Comparison of ENCODE assay signal across 1 cellular context in genomic region chr6:43953794-43954310, GRCh38.
TF ChIP-seq lines count a peak whose summit lies in the region.

No MANE protein-coding gene starts in this region.

TF ChIP-seq in K562, 482 proteins besides CTCF, POLR2A, EP300 and RAD21 (continued from another document):
- TF ChIP-seq, protein P1, sequence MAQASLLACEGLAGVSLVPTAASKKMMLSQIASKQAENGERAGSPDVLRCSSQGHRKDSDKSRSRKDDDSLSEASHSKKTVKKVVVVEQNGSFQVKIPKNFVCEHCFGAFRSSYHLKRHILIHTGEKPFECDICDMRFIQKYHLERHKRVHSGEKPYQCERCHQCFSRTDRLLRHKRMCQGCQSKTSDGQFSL (CRISPR knock-in tag; IDR thresholded peaks at IDR 0.05), result peak; percentile 88
- TF ChIP-seq, protein P1 (tag; IDR thresholded peaks at IDR 0.05), result no peak; a peak in 1 of 4 replicates
- TF ChIP-seq, protein P2, sequence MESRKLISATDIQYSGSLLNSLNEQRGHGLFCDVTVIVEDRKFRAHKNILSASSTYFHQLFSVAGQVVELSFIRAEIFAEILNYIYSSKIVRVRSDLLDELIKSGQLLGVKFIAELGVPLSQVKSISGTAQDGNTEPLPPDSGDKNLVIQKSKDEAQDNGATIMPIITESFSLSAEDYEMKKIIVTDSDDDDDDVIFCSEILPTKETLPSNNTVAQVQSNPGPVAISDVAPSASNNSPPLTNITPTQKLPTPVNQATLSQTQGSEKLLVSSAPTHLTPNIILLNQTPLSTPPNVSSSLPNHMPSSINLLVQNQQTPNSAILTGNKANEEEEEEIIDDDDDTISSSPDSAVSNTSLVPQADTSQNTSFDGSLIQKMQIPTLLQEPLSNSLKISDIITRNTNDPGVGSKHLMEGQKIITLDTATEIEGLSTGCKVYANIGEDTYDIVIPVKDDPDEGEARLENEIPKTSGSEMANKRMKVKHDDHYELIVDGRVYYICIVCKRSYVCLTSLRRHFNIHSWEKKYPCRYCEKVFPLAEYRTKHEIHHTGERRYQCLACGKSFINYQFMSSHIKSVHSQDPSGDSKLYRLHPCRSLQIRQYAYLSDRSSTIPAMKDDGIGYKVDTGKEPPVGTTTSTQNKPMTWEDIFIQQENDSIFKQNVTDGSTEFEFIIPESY (CRISPR knock-in tag; IDR thresholded peaks at IDR 0.05), result 0 out of 2 replicates have a peak, but pooled peaks have one; percentile 36
- 0 out of 4 replicates have a peak, but pooled peaks of 1 of the 2 experiments have one; percentile 22 for TF ChIP-seq TEAD1 (CRISPR knock-in tag; IDR thresholded peaks at IDR 0.05)
